ENCODE assay signal across 16 cellular contexts in the genomic region with DNA sequence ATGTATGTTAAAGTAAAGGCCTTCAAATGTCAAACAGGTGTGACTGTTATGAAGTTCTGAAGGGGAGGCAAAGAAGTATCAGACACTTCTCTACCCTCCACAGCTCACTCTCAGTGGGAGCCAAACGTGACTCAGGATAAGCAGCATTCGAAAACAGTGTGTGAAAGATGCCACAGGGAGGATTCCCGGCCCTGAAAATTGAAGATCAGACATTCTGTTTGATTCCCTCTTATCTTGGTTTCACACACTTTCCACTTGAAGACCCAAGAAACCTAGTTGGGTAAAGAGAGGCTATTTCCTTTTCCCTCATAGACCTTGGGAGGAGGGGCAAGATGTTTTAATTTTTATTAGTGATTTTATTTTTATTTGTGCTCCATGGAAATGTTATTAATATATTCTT.
"Had no signal": no experiment of that assay in that cellular context is flagged by ENCODE, and none has a peak within 500 bp of the region (broad histone marks: within the 10 kb centered on the region; RNA-seq: fewer than 3 reads in every experiment).

No MANE protein-coding gene starts in this region.

- H3K27ac Mint-ChIP-seq: activated CD4-positive, alpha-beta memory T cell treated with anti-CD3 and anti-CD28 coated beads for 36 hours; activated CD8-positive, alpha-beta memory T cell treated with anti-CD3 and anti-CD28 coated beads, Interleukin-2, amount 10 ng/mL, durations not matched to agents 7 days and 5 days; activated naive CD8-positive, alpha-beta T cell treated with anti-CD3 and anti-CD28 coated beads for 36 hours; activated T-cell treated with anti-CD3 and anti-CD28 coated beads, Interleukin-2, amount 50 U/mL, for 24 hours; natural killer cell treated with Interleukin-12 subunit alpha and Interleukin-12 subunit beta and Interleukin-15 and Interleukin-18, amount 100 ng/mL, for 72 hours had no signal

- ATAC-seq: activated CD8-positive, alpha-beta memory T cell treated with anti-CD3 and anti-CD28 coated beads, Interleukin-2, amount 10 ng/mL, durations not matched to agents 7 days and 5 days; natural killer cell treated with Interleukin-12 subunit alpha and Interleukin-12 subunit beta and Interleukin-15 and Interleukin-18, amount 100 ng/mL, for 72 hours had no signal

- H3K27me3 ChIP-seq: brain microvascular endothelial cell, tibial nerve, vagina had no signal

- H3K4me3 ChIP-seq: tibial nerve, vagina had no signal

- H3K9me3 Mint-ChIP-seq: activated CD4-positive, alpha-beta memory T cell treated with anti-CD3 and anti-CD28 coated beads for 36 hours; activated naive CD8-positive, alpha-beta T cell treated with anti-CD3 and anti-CD28 coated beads for 36 hours; activated T-cell treated with anti-CD3 and anti-CD28 coated beads, Interleukin-2, amount 50 U/mL, for 24 hours; natural killer cell treated with Interleukin-12 subunit alpha and Interleukin-12 subunit beta and Interleukin-15 and Interleukin-18, amount 100 ng/mL, for 72 hours had no signal

- H3K27ac ChIP-seq: brain microvascular endothelial cell, epithelial cell of prostate, tibial nerve, vagina had no signal

- H3K36me3 ChIP-seq: vagina had no signal

- H3K9me3 ChIP-seq: tibial nerve, vagina had no signal

- DNase-seq: activated CD4-positive, alpha-beta memory T cell treated with anti-CD3 and anti-CD28 coated beads for 36 hours; activated CD4-positive, alpha-beta T cell treated with anti-CD3 and anti-CD28 coated beads for 1 hour; activated CD8-positive, alpha-beta memory T cell treated with anti-CD3 and anti-CD28 coated beads, Interleukin-2, amount 10 ng/mL, durations not matched to agents 7 days and 5 days; activated naive CD8-positive, alpha-beta T cell treated with anti-CD3 and anti-CD28 coated beads for 36 hours; activated T-cell treated with anti-CD3 and anti-CD28 coated beads, Interleukin-2, amount 50 U/mL, for 24 hours; brain microvascular endothelial cell; islet precursor cell; mammary epithelial cell; stimulated activated CD4-positive, alpha-beta T cell treated with anti-CD3 and anti-CD28 coated beads, Interleukin-15, amount 100 ng/mL, for 24 hours; stimulated activated CD4-positive, alpha-beta T cell treated with anti-CD3 and anti-CD28 coated beads, Interleukin-4, amount 100 ng/mL, for 1 hour; stimulated activated naive CD4-positive, alpha-beta T cell; substantia nigra had no signal

- H3K4me3 Mint-ChIP-seq: activated CD4-positive, alpha-beta memory T cell treated with anti-CD3 and anti-CD28 coated beads for 36 hours; activated CD8-positive, alpha-beta memory T cell treated with anti-CD3 and anti-CD28 coated beads, Interleukin-2, amount 10 ng/mL, durations not matched to agents 7 days and 5 days; activated naive CD8-positive, alpha-beta T cell treated with anti-CD3 and anti-CD28 coated beads for 36 hours; activated T-cell treated with anti-CD3 and anti-CD28 coated beads, Interleukin-2, amount 50 U/mL, for 24 hours; natural killer cell treated with Interleukin-12 subunit alpha and Interleukin-12 subunit beta and Interleukin-15 and Interleukin-18, amount 100 ng/mL, for 72 hours had no signal
